Comparison of ENCODE assay signal across 8 cellular contexts in the genomic region with DNA sequence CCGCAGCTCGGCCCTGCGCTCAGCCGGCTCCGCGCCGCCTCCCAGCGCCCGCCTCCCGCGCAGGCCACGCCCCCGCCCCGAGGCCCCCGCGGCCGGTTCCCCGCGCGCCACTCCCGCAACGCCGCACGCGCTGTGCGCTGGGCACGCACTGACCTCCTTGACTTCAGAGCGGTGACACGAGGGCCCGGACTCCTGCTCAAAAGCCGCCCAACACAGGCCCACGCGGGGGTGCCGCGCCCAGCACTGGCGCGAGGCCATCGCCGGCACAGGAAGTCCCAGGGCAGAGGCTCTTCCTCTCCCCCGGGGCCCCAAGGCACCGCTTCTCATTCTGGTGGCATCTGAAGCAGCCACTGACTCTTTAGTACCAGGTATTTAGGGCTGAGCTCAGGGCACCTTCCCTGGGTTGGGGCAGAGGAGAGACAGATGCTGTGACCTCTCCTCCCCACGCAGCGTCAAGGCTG. TPM values are rescaled to one million over a fixed set of nuclear protein-coding genes. Genes with fewer than 3 reads are reported as not detected.
DNase-seq lines count a peak whose midpoint lies in the region; ATAC-seq and TF ChIP-seq lines count a peak whose summit lies in the region.

No MANE protein-coding gene starts in this region.

- TF ChIP-seq CTCF in esophagus muscularis mucosa (IDR thresholded peaks at IDR 0.05): no peak
- TF ChIP-seq CTCF in nephron (IDR thresholded peaks at IDR 0.05; ENCODE audit: unreplicated experiment in 3 of 3): no peak
- TF ChIP-seq CTCF in suprapubic skin (IDR thresholded peaks at IDR 0.05): no peak

- peak; percentile 51 for ATAC-seq in HG02798 (IDR thresholded peaks at IDR 0.05; ENCODE audit: poor library complexity, unreplicated experiment)

- peak overlapping the region; percentile 76 for H3K4me3 ChIP-seq in NT2/D1 (ENCODE audit: insufficient read length, low read depth)
- H3K4me3 ChIP-seq in esophagus muscularis mucosa: peak overlapping the region; percentile 64 to 78 (median 74)
- H3K4me3 ChIP-seq in suprapubic skin: peak overlapping the region; percentile 75

- TF ChIP-seq POLR2A in esophagus muscularis mucosa (IDR thresholded peaks at IDR 0.05; ENCODE audit: low read depth): no peak
- no peak for TF ChIP-seq POLR2A in suprapubic skin (IDR thresholded peaks at IDR 0.05)

- intact Hi-C loops in esophagus muscularis mucosa (cut with DNase I): loop anchor here (2.0 kb wide), 1 partner anchor 19 kb away; no protein-coding TSS in a partner anchor

- peak overlapping the region; percentile 83 for H3K9ac ChIP-seq in NT2/D1 (ENCODE audit: insufficient read length, low read depth)

- H3K9me3 ChIP-seq in NT2/D1 (ENCODE audit: insufficient read depth, low read length) (no peaks in the 10 kb centered on the region), esophagus muscularis mucosa (no peaks in the 10 kb centered on the region), suprapubic skin (no peaks in the 10 kb centered on the region)

- H3K27ac Mint-ChIP-seq in nephron: peak overlapping the region; percentile 93 to 98 (median 95)

- H3K4me1 ChIP-seq in NT2/D1 (ENCODE audit: insufficient read depth, insufficient read length): peaks cover 43% of the 10 kb centered on the region
- H3K4me1 ChIP-seq in esophagus muscularis mucosa: peaks cover 68 to 82% (median 79%) of the 10 kb centered on the region in 4 donors
- peaks cover 85% of the 10 kb centered on the region for H3K4me1 ChIP-seq in suprapubic skin

- H3K36me3 ChIP-seq in NT2/D1 (ENCODE audit: insufficient read depth, insufficient read length, low read length): peaks cover 8% of the 10 kb centered on the region
- no peaks in the 10 kb centered on the region for H3K36me3 ChIP-seq in esophagus muscularis mucosa
- peaks cover 6% of the 10 kb centered on the region for H3K36me3 ChIP-seq in suprapubic skin

- H3K36me3 Mint-ChIP-seq in nephron (ENCODE audit: low read depth): no peaks in the 10 kb centered on the region

- H3K4me1 Mint-ChIP-seq in nephron: peaks cover 67% of the 10 kb centered on the region

- DNase-seq in NCI-H146 (lab: John Stamatoyannopoulos, UW) (peak; percentile 54), NCI-H146 treated with DMSO at 0.1 percent for 48 hours (lab: John Stamatoyannopoulos, UW; ENCODE audit: unreplicated experiment) (no peak), NT2/D1 (ENCODE audit: low read depth, low spot score) (no peak), esophagus muscularis mucosa (ENCODE audit: extremely low spot score) (no peak), suprapubic skin (ENCODE audit: low spot score in 2 of 2) (peak in 1 of 2 donors; percentile 85)
- DNase-seq in activated T-cell treated with anti-CD3 and anti-CD28 coated beads, Interleukin-2, amount 50 U/mL, for 48 hours: peak; percentile 80 to 83

- WGBS in esophagus muscularis mucosa: 0% methylated on average over 2 of the region's 43 CpGs
- no CpG with 5 or more reads among the region's 43 CpGs for WGBS in suprapubic skin

- peak overlapping the region; percentile 89 to 95 (median 93) for H3K27ac ChIP-seq in esophagus muscularis mucosa (replicated peaks in 1 of 4)
- H3K27ac ChIP-seq in suprapubic skin: peak overlapping the region; percentile 73

- no peaks in the 10 kb centered on the region for H3K9me3 Mint-ChIP-seq in nephron

- H3K27me3 ChIP-seq in NT2/D1 (ENCODE audit: insufficient read depth, insufficient read length) (no peaks in the 10 kb centered on the region), esophagus muscularis mucosa (no peaks in the 10 kb centered on the region), suprapubic skin (no peaks in the 10 kb centered on the region)

- TF ChIP-seq EP300 in esophagus muscularis mucosa (IDR thresholded peaks at IDR 0.05): no peak
- TF ChIP-seq EP300 in suprapubic skin (IDR thresholded peaks at IDR 0.05): no peak

- peaks cover 18% of the 10 kb centered on the region for H3K27me3 Mint-ChIP-seq in nephron (ENCODE audit: low read depth)

- peak overlapping the region; percentile 83 to 85 (median 84) for H3K4me3 Mint-ChIP-seq in nephron

RNA-seq across cellular contexts. Expression of gene TNK2, which starts 12.4 kb away (rescaled TPM):
- total RNA-seq in esophagus muscularis mucosa (10 to 100 TPM; 16.4 to 42.3 (median 28.3) TPM), suprapubic skin (100 to 1,000 TPM in 1 of 4 donors, 10 to 100 TPM in 3; 52.4 to 101 (median 70.0) TPM)

Comparison
In these comparisons a context has a peak if more than half of its experiments do, and no peak if none do; other contexts are left out.
1. DNase-seq: peak in NCI-H146 (single experiment) and activated T-cell treated with anti-CD3 and anti-CD28 coated beads, Interleukin-2, amount 50 U/mL, for 48 hours (2 of 2); none in NCI-H146 treated with DMSO at 0.1 percent for 48 hours (single experiment), NT2/D1 (single experiment) and esophagus muscularis mucosa (single experiment).
2. Peak in every context shown above with its lines, with median percentiles within 50 percentile points of each other: H3K4me3 ChIP-seq.